Comparison of ENCODE assay signal across 32 cellular contexts in the genomic region with DNA sequence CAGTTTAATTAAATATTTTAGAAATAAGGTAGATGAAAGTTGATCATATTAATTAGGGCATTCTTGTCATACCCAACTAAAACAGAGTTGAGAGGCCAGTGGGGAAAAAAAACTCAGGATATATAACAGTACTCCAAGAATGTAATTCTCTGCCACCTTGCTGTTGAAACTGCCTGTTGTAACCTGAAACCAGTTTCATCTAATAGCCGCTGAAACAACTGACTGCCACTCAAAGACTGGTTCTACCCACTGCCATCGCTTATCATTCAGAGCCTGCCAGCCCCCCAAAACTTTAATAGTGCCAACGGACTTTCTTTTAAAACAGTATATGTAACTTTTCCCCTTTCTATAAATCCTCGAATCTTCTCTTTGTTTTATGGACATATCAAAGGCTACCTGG. TPM values are rescaled to one million over a fixed set of nuclear protein-coding genes. Genes with fewer than 3 reads are reported as not detected.
DNase-seq lines count a peak whose midpoint lies in the region; ATAC-seq and TF ChIP-seq lines count a peak whose summit lies in the region.
"Had no signal": no experiment of that assay in that cellular context is flagged by ENCODE, and none has a peak within 500 bp of the region (broad histone marks: within the 10 kb centered on the region; RNA-seq: fewer than 3 reads in every experiment).

No MANE protein-coding gene starts in this region.

- H3K36me3 ChIP-seq in heart right ventricle: no peaks in the 10 kb centered on the region
- H3K36me3 ChIP-seq: ascending aorta, cardiac muscle cell, colonic mucosa, lower lobe of right lung, WERI-Rb-1 had no signal

- no peaks in the 10 kb centered on the region for H3K9me3 Mint-ChIP-seq in activated naive CD8-positive, alpha-beta T cell treated with anti-CD3 and anti-CD28 coated beads, Interleukin-2, amount 50 U/mL, for 24 hours
- H3K9me3 Mint-ChIP-seq: CD8-positive, alpha-beta T cell; effector memory CD8-positive, alpha-beta T cell; H9; stimulated activated memory B cell treated with anti-CD40 and anti-IgM and Interleukin-4, amounts not matched to agents 10 μg/mL and 1 μg/mL and 100 μg/mL, for 72 hours had no signal

- no peaks in the 10 kb centered on the region for H3K36me3 Mint-ChIP-seq in activated naive CD8-positive, alpha-beta T cell treated with anti-CD3 and anti-CD28 coated beads, Interleukin-2, amount 50 U/mL, for 24 hours (ENCODE audit: low read depth)
- H3K36me3 Mint-ChIP-seq: activated naive CD8-positive, alpha-beta T cell; CD8-positive, alpha-beta T cell; natural killer cell treated with Interleukin-12 subunit alpha and Interleukin-12 subunit beta and Interleukin-15 and Interleukin-18, amount 100 ng/mL, for 72 hours; stimulated activated memory B cell treated with anti-CD40 and anti-IgM and Interleukin-4, amounts not matched to agents 10 μg/mL and 1 μg/mL and 100 μg/mL, for 72 hours had no signal

- ATAC-seq in GM21786 (IDR thresholded peaks at IDR 0.05; ENCODE audit: unreplicated experiment): no peak
- ATAC-seq in heart right ventricle: no peak
- ATAC-seq in activated naive CD8-positive, alpha-beta T cell treated with anti-CD3 and anti-CD28 coated beads, Interleukin-2, amount 50 U/mL, for 24 hours: no peak
- ATAC-seq: CD8-positive, alpha-beta T cell; effector memory CD8-positive, alpha-beta T cell; lower lobe of right lung; natural killer cell treated with Interleukin-12 subunit alpha and Interleukin-12 subunit beta and Interleukin-15 and Interleukin-18, amount 100 ng/mL, for 72 hours; stimulated activated memory B cell treated with anti-CD40 and anti-IgM and Interleukin-4, amounts not matched to agents 10 μg/mL and 1 μg/mL and 100 μg/mL, for 72 hours had no signal

- no peak for TF ChIP-seq CTCF in heart right ventricle (IDR thresholded peaks at IDR 0.05)

- WGBS in heart right ventricle, 2 donors: 51 to 53% methylated on average over 4 of the region's 4 CpGs

- H3K4me1 ChIP-seq in heart right ventricle: no peaks in the 10 kb centered on the region
- H3K4me1 ChIP-seq: ascending aorta, colonic mucosa, lower lobe of right lung had no signal

- intact Hi-C loops in heart right ventricle (cut with DNase I): no loop called here

- no peaks in the 10 kb centered on the region for H3K27me3 Mint-ChIP-seq in activated naive CD8-positive, alpha-beta T cell treated with anti-CD3 and anti-CD28 coated beads, Interleukin-2, amount 50 U/mL, for 24 hours
- H3K27me3 Mint-ChIP-seq: activated naive CD8-positive, alpha-beta T cell; B cell; effector memory CD8-positive, alpha-beta T cell; natural killer cell treated with Interleukin-12 subunit alpha and Interleukin-12 subunit beta and Interleukin-15 and Interleukin-18, amount 100 ng/mL, for 72 hours; stimulated activated memory B cell treated with anti-CD40 and anti-IgM and Interleukin-4, amounts not matched to agents 10 μg/mL and 1 μg/mL and 100 μg/mL, for 72 hours had no signal

- H3K27me3 ChIP-seq in heart right ventricle: no peaks in the 10 kb centered on the region
- H3K27me3 ChIP-seq: ascending aorta, cardiac muscle cell, colonic mucosa had no signal

- H3K4me3 ChIP-seq in heart right ventricle: no peak overlapping the region
- H3K4me3 ChIP-seq: ascending aorta, cardiac muscle cell, colonic mucosa, lower lobe of right lung had no signal

- no peaks in the 10 kb centered on the region for H3K9me3 ChIP-seq in heart right ventricle
- H3K9me3 ChIP-seq: ascending aorta, colonic mucosa, lower lobe of right lung had no signal

- peak; percentile 21 for DNase-seq in ELR (ENCODE audit: low read depth)
- peak; percentile 3 for DNase-seq in M059J (ENCODE audit: low read depth)
- peak; percentile 36 for DNase-seq in NCI-H510A treated with DMSO at 0.1 percent for 48 hours (lab: John Stamatoyannopoulos, UW)
- DNase-seq in iPS-NIHi11 (ENCODE audit: low spot score): peak; percentile 35
- no peak for DNase-seq in effector CD4-positive, alpha-beta T cell
- DNase-seq in heart right ventricle: no peak
- DNase-seq in activated naive CD8-positive, alpha-beta T cell treated with anti-CD3 and anti-CD28 coated beads, Interleukin-2, amount 50 U/mL, for 24 hours: no peak
- DNase-seq: ACHN; activated CD4-positive, alpha-beta T cell treated with anti-CD3 and anti-CD28 coated beads for 48 hours; activated T-cell treated with anti-CD3 and anti-CD28 coated beads for 4 hours; CD8-positive, alpha-beta T cell; colonic mucosa; effector memory CD8-positive, alpha-beta T cell; erythroblast; glutamatergic neuron; H9; Karpas-422; kidney glomerular epithelial cell; lower lobe of right lung; NCI-H226; NCI-H82; substantia nigra; trophoblast cell; WERI-Rb-1 had no signal

- H3K27ac ChIP-seq in heart right ventricle: no peak overlapping the region
- H3K27ac ChIP-seq: ascending aorta, cardiac muscle cell, colonic mucosa, HL-60, lower lobe of right lung, WERI-Rb-1 had no signal

- no peaks in the 10 kb centered on the region for H3K4me1 Mint-ChIP-seq in activated naive CD8-positive, alpha-beta T cell treated with anti-CD3 and anti-CD28 coated beads, Interleukin-2, amount 50 U/mL, for 24 hours
- H3K4me1 Mint-ChIP-seq: B cell; stimulated activated memory B cell treated with anti-CD40 and anti-IgM and Interleukin-4, amounts not matched to agents 10 μg/mL and 1 μg/mL and 100 μg/mL, for 72 hours had no signal

- no peak overlapping the region for H3K27ac Mint-ChIP-seq in activated naive CD8-positive, alpha-beta T cell treated with anti-CD3 and anti-CD28 coated beads, Interleukin-2, amount 50 U/mL, for 24 hours
- H3K27ac Mint-ChIP-seq: activated naive CD8-positive, alpha-beta T cell; B cell; CD8-positive, alpha-beta T cell; effector memory CD8-positive, alpha-beta T cell; natural killer cell treated with Interleukin-12 subunit alpha and Interleukin-12 subunit beta and Interleukin-15 and Interleukin-18, amount 100 ng/mL, for 72 hours; stimulated activated memory B cell treated with anti-CD40 and anti-IgM and Interleukin-4, amounts not matched to agents 10 μg/mL and 1 μg/mL and 100 μg/mL, for 72 hours had no signal

- H3K4me3 Mint-ChIP-seq in activated naive CD8-positive, alpha-beta T cell treated with anti-CD3 and anti-CD28 coated beads, Interleukin-2, amount 50 U/mL, for 24 hours: no peak overlapping the region
- H3K4me3 Mint-ChIP-seq: activated naive CD8-positive, alpha-beta T cell; B cell; CD8-positive, alpha-beta T cell; effector memory CD8-positive, alpha-beta T cell; H9; natural killer cell treated with Interleukin-12 subunit alpha and Interleukin-12 subunit beta and Interleukin-15 and Interleukin-18, amount 100 ng/mL, for 72 hours; stimulated activated memory B cell treated with anti-CD40 and anti-IgM and Interleukin-4, amounts not matched to agents 10 μg/mL and 1 μg/mL and 100 μg/mL, for 72 hours had no signal

RNA-seq across cellular contexts. Expression of a gene that starts 37.7 kb away (rescaled TPM):
- 0.07 and 0.25 TPM in 2 replicates for total RNA-seq in M059J (2014; rRNA removed; shearing (Covaris generic))
- 1 to 10 TPM in 3 of 10 donors, under 1 TPM in 6, not detected in 1; 0.08 to 2.4 (median 0.35) TPM for total RNA-seq in heart right ventricle
- under 1 TPM; 0.01 to 0.22 TPM for polyA plus RNA-seq in heart right ventricle

Comparison
In these comparisons a context has a peak if more than half of its experiments do, and no peak if none do; other contexts are left out.
1. DNase-seq: peak in ELR (single experiment), M059J (single experiment), NCI-H510A treated with DMSO at 0.1 percent for 48 hours (single experiment) and iPS-NIHi11 (single experiment); none in effector CD4-positive, alpha-beta T cell (single experiment), heart right ventricle (0 of 2) and activated naive CD8-positive, alpha-beta T cell treated with anti-CD3 and anti-CD28 coated beads, Interleukin-2, amount 50 U/mL, for 24 hours (single experiment).